17 cellular contexts compared by ENCODE assay signal in genomic region chr5:14158890-14159666, GRCh38. TPM values are rescaled to one million over a fixed set of nuclear protein-coding genes. Genes with fewer than 3 reads are reported as not detected.
DNase-seq lines count a peak whose midpoint lies in the region; ATAC-seq, FAIRE-seq and TF ChIP-seq lines count a peak whose summit lies in the region.
"Had no signal": no experiment of that assay in that cellular context is flagged by ENCODE, and none has a peak within 500 bp of the region (broad histone marks: within the 10 kb centered on the region; RNA-seq: fewer than 3 reads in every experiment).

No MANE protein-coding gene starts in this region.

- no peak overlapping the region for H2BK120ac ChIP-seq in mesenchymal stem cell (ENCODE audit: low read depth, low read length)

- H3K4ac ChIP-seq in mesenchymal stem cell (ENCODE audit: low read depth in 1 of 2, low read length in 2 of 2): no peak overlapping the region

- no peak overlapping the region for H3K4me3 ChIP-seq in A549
- H3K4me3 ChIP-seq in mesenchymal stem cell (ENCODE audit: insufficient read depth in 1 of 2, low read depth in 1 of 2, low read length in 2 of 2): no peak overlapping the region
- H3K4me3 ChIP-seq: SJCRH30 had no signal

- H3K4me2 ChIP-seq in A549 (peak overlapping the region; percentile 16; the same call in 2 of the 3 replicates), mesenchymal stem cell (ENCODE audit: low read length, poor library complexity, severe bottlenecking) (no peak overlapping the region)

- H2AK5ac ChIP-seq in mesenchymal stem cell (ENCODE audit: low read length, severe bottlenecking): peak overlapping the region; percentile 53

- no peak overlapping the region for H2BK12ac ChIP-seq in mesenchymal stem cell (ENCODE audit: low read length in 2 of 2)

- POLR2A ChIA-PET in A549 (lab: Yijun Ruan, JAX): no interaction called here
- POLR2A ChIA-PET in WTC11 (lab: Charles Lee): interaction anchor here (0.6 kb wide), 2 partner anchors 24 to 100 kb away, joined by 3 to 4 read pairs; no protein-coding TSS in a partner anchor

- H4K91ac ChIP-seq in mesenchymal stem cell (ENCODE audit: low read length): no peak overlapping the region

- no peak for TF ChIP-seq RAD21 in A549 (conservative IDR thresholded peaks at IDR 0.05 in 1 of 2, IDR thresholded peaks at IDR 0.05 in 1 of 2)

- H3K27ac Mint-ChIP-seq in HFFc6: peak overlapping the region; percentile 66; the same call in 1 of the 2 replicates
- peak overlapping the region; percentile 43 for H3K27ac Mint-ChIP-seq in WTC11

- H3K27me3 Mint-ChIP-seq in HFFc6 (ENCODE audit: insufficient read depth) (peaks cover 2% of the 10 kb centered on the region), WTC11 (ENCODE audit: low read depth) (no peaks in the 10 kb centered on the region)

- no peak overlapping the region for H3K18ac ChIP-seq in mesenchymal stem cell (ENCODE audit: low read depth in 1 of 2, low read length in 2 of 2)

- CTCF ChIA-PET in A549 (lab: Yijun Ruan, JAX): interaction anchor here (0.6 to 1.9 kb wide), 7 partner anchors 11 to 654 kb away, joined by 3 to 10 read pairs (median 3); no protein-coding TSS in a partner anchor
- CTCF ChIA-PET in WTC11 (lab: Charles Lee): interaction anchor here (0.6 to 1.0 kb wide), 3 partner anchors 111 to 393 kb away, joined by 3 to 4 read pairs (median 3); no protein-coding TSS in a partner anchor

- H3K27ac ChIP-seq in A549 (peak overlapping the region in 1 of 2 experiments; percentile 82; a peak in 3 of 6 replicates), mesenchymal stem cell (ENCODE audit: low read length, poor library complexity, severe bottlenecking) (peak overlapping the region; percentile 45)
- H3K27ac ChIP-seq: 22Rv1, SJCRH30 had no signal

- FAIRE-seq in A549 (lab: Jason Lieb, UNC): no peak
- FAIRE-seq: GM12891 had no signal

- H2AFZ ChIP-seq in mesenchymal stem cell (ENCODE audit: low read depth, low read length): no peak overlapping the region

- TF ChIP-seq POLR2A in A549 (IDR thresholded peaks at IDR 0.05; ENCODE audit: low read length): no peak

- peaks cover 77% of the 10 kb centered on the region for H3K4me1 ChIP-seq in A549
- H3K4me1 ChIP-seq in mesenchymal stem cell (ENCODE audit: control insufficient read depth, insufficient read depth, low read depth, low read length): peaks cover 25% of the 10 kb centered on the region

- DNase-seq in A549 (ENCODE audit: low read depth in 1 of 2, low spot score in 1 of 2): no peak
- no peak for DNase-seq in HFFc6
- no peak for DNase-seq in WTC11 (ENCODE audit: low spot score)
- no peak for DNase-seq in mesenchymal stem cell
- DNase-seq in H4 (ENCODE audit: low spot score): no peak
- no peak for DNase-seq in nucleus accumbens (lab: John Stamatoyannopoulos, UW)
- no peak for DNase-seq in NCI-H1105 (lab: John Stamatoyannopoulos, UW)
- no peak for DNase-seq in Ammon's horn (ENCODE audit: low spot score)
- DNase-seq: COR-L47, DMS153, Kasumi-1, NCI-H2029, NCI-H2171 treated with DMSO at 0.1 percent for 48 hours, SJCRH30 had no signal

- no peaks in the 10 kb centered on the region for H3K79me1 ChIP-seq in mesenchymal stem cell (replicated peaks; ENCODE audit: low read length, poor library complexity, severe bottlenecking)

- TF ChIP-seq CTCF in A549 (IDR thresholded peaks at IDR 0.05): no peak
- no peak for TF ChIP-seq CTCF in HFFc6 (IDR thresholded peaks at IDR 0.05)
- TF ChIP-seq CTCF in WTC11 (IDR thresholded peaks at IDR 0.05): no peak

- H3K4me1 Mint-ChIP-seq in HFFc6 (ENCODE audit: low read depth) (peaks cover 53% of the 10 kb centered on the region), WTC11 (peaks cover 27% of the 10 kb centered on the region)

- no peak for ATAC-seq in A549
- ATAC-seq in WTC11: no peak

- H3K36me3 Mint-ChIP-seq in HFFc6 (ENCODE audit: low read depth) (peaks cover 46% of the 10 kb centered on the region), WTC11 (peaks cover 12% of the 10 kb centered on the region)

- no peak overlapping the region for H3K14ac ChIP-seq in mesenchymal stem cell (ENCODE audit: low read length in 2 of 2)

- H3K9me3 ChIP-seq in A549: peaks cover 7% of the 10 kb centered on the region
- H3K9me3 ChIP-seq in mesenchymal stem cell (ENCODE audit: control insufficient read depth, low read length): peaks cover 3% of the 10 kb centered on the region

- H3K4me3 Mint-ChIP-seq in HFFc6 (peak overlapping the region; percentile 31; the same call in 1 of the 2 replicates), WTC11 (no peak overlapping the region)
- H3K4me3 Mint-ChIP-seq: CD14-positive monocyte had no signal

- H2BK5ac ChIP-seq in mesenchymal stem cell (ENCODE audit: low read depth, low read length, poor library complexity, severe bottlenecking): no peak overlapping the region

- H3K9ac ChIP-seq in mesenchymal stem cell (ENCODE audit: low read length): no peak overlapping the region

- H3K9me3 Mint-ChIP-seq in HFFc6: peaks cover 12% of the 10 kb centered on the region
- peaks cover 11% of the 10 kb centered on the region for H3K9me3 Mint-ChIP-seq in WTC11

- no peaks in the 10 kb centered on the region for H3K27me3 ChIP-seq in mesenchymal stem cell (ENCODE audit: control insufficient read depth in 1 of 2, insufficient read depth in 1 of 2, low read length in 2 of 2)
- H3K27me3 ChIP-seq: SJCRH30 had no signal

- no peak for TF ChIP-seq EP300 in A549 (IDR thresholded peaks at IDR 0.05)

- no peak overlapping the region for H4K8ac ChIP-seq in mesenchymal stem cell (ENCODE audit: low read length)

- H3K23ac ChIP-seq in mesenchymal stem cell (ENCODE audit: low read length in 2 of 2): no peak overlapping the region

- H2BK15ac ChIP-seq in mesenchymal stem cell (ENCODE audit: low read depth, poor library complexity, severe bottlenecking): no peak overlapping the region

- WGBS in A549 (ENCODE audit: missing lambda C conversion rate): 87% methylated on average over 11 of the region's 11 CpGs
- 86% methylated on average over 9 of the region's 11 CpGs for WGBS in mesenchymal stem cell

- H3K36me3 ChIP-seq in mesenchymal stem cell (ENCODE audit: control insufficient read depth in 1 of 2, insufficient read depth in 2 of 2, low read depth in 1 of 2, low read length in 2 of 2): peaks cover 0 to 4% of the 10 kb centered on the region in 2 experiments
- H3K36me3 ChIP-seq: SJCRH30 had no signal

TF ChIP-seq in A549, 52 proteins besides CTCF, POLR2A, EP300 and RAD21 (continues in another document):
- TF ChIP-seq ESRRA (IDR thresholded peaks at IDR 0.05; ENCODE audit: borderline replicate concordance, low read length) (no peak), HOXA7 (CRISPR knock-in tag; IDR thresholded peaks at IDR 0.05) (no peak), JUN (IDR thresholded peaks at IDR 0.05) (no peak), TP53 (CRISPR knock-in tag; IDR thresholded peaks at IDR 0.05) (no peak), HMGXB4 (CRISPR knock-in tag; IDR thresholded peaks at IDR 0.05; ENCODE audit: borderline replicate concordance) (no peak), HOXB5 (CRISPR knock-in tag; IDR thresholded peaks at IDR 0.05) (no peak)

TF ChIP-seq in WTC11, 78 proteins besides CTCF, POLR2A, EP300 and RAD21 (continues in another document):
- TF ChIP-seq ZBTB43 (CRISPR knock-in tag; IDR thresholded peaks at IDR 0.05): no peak
- no peak for TF ChIP-seq JAZF1 (CRISPR knock-in tag; IDR thresholded peaks at IDR 0.05)
- TF ChIP-seq ELF4 (CRISPR knock-in tag; IDR thresholded peaks at IDR 0.05; ENCODE audit: low read depth): no peak
- no peak for TF ChIP-seq USF1 (CRISPR knock-in tag; IDR thresholded peaks at IDR 0.05)
- no peak for TF ChIP-seq NFATC4 (CRISPR knock-in tag; IDR thresholded peaks at IDR 0.05)
- no peak for TF ChIP-seq TEAD4 (CRISPR knock-in tag; IDR thresholded peaks at IDR 0.05)
- no peak for TF ChIP-seq ZNF232 (CRISPR knock-in tag; IDR thresholded peaks at IDR 0.05)
- no peak for TF ChIP-seq ZMAT4 (CRISPR knock-in tag; IDR thresholded peaks at IDR 0.05)
- no peak for TF ChIP-seq OVOL2 (CRISPR knock-in tag; IDR thresholded peaks at IDR 0.05; ENCODE audit: borderline replicate concordance)
- no peak for TF ChIP-seq JUN (CRISPR knock-in tag; IDR thresholded peaks at IDR 0.05)
- no peak for TF ChIP-seq ESRRA (CRISPR knock-in tag; IDR thresholded peaks at IDR 0.05; ENCODE audit: borderline replicate concordance)

RNA-seq across cellular contexts. Expression of gene TRIO, which starts 15.9 kb away (rescaled TPM):
- 79.0 and 91.2 TPM in 2 replicates for polyA plus RNA-seq in A549 (2011; rRNA removed)
- 63.7 and 64.8 TPM in 2 replicates for polyA plus RNA-seq in A549 (2012; cell fraction: cytosol; rRNA removed)
- polyA plus RNA-seq in A549 (2012; cell fraction: nucleus; rRNA removed): 217 and 257 TPM in 2 replicates
- polyA plus RNA-seq in A549 (2017; fragmentation: RNase III; extraction: RNeasy Plus Mini Kit Qiagen cat#74134 plus additional on column Dnase treatment): 47.5 to 57.9 TPM (median 48.1 TPM) in 3 replicates
- polyA minus RNA-seq in A549 (2011; rRNA and poly(A)+ RNA removed): 263 and 307 TPM in 2 replicates
- total RNA-seq in HFFc6 (2021; fragmentation: NEBNext Ultra II Directional; extraction: Animal tissue kit (Norgen Biotek cat#: 25700)): 100 to 1,000 TPM; 167 to 219 (median 190) TPM
- 69.2 to 88.8 TPM (median 73.5 TPM) in 3 replicates for total RNA-seq in WTC11 (2021)
- polyA plus RNA-seq in mesenchymal stem cell (2013, experiment 1 of 2): 39.8 TPM
- 39.0 TPM for polyA plus RNA-seq in mesenchymal stem cell (2013, experiment 2 of 2)
- 38.2 and 50.9 TPM in 2 replicates for total RNA-seq in H4 (2014; rRNA removed; shearing (Covaris generic))
